8 cellular contexts compared by ENCODE assay signal in genomic region chr11:124920870-124921609, GRCh38.
DNase-seq lines count a peak whose midpoint lies in the region; TF ChIP-seq lines count a peak whose summit lies in the region.

No MANE protein-coding gene starts in this region.

- H3K9me3 ChIP-seq in KOPT-K1 (ENCODE audit: insufficient read depth, low read length, poor library complexity, severe bottlenecking): no peaks in the 10 kb centered on the region
- H3K9me3 ChIP-seq in muscle layer of duodenum (ENCODE audit: control insufficient read depth in 1 of 2, low read length in 2 of 2): no peaks in the 10 kb centered on the region

- H3K36me3 ChIP-seq in KOPT-K1 (ENCODE audit: insufficient read depth, low read length) (no peaks in the 10 kb centered on the region), muscle layer of duodenum (ENCODE audit: control insufficient read depth in 1 of 2, insufficient read depth in 2 of 2, low read length in 2 of 2) (no peaks in the 10 kb centered on the region)

- H3K27me3 ChIP-seq in muscle layer of duodenum (ENCODE audit: low read depth, low read length): no peaks in the 10 kb centered on the region

- peaks cover 0 to 12% of the 10 kb centered on the region in 2 donors for H3K4me1 ChIP-seq in muscle layer of duodenum (ENCODE audit: control insufficient read depth in 1 of 2, insufficient read depth in 2 of 2, low read length in 2 of 2)

- H3K27ac ChIP-seq in KOPT-K1 (ENCODE audit: low read depth, low read length, poor library complexity, severe bottlenecking) (peak overlapping the region; percentile 72), muscle layer of duodenum (ENCODE audit: low read length) (no peak overlapping the region)

- no peak for TF ChIP-seq POLR2A in erythroblast (IDR thresholded peaks at IDR 0.05; ENCODE audit: low read length)

- no peak for TF ChIP-seq CTCF in GM12865 (IDR thresholded peaks at IDR 0.05; ENCODE audit: insufficient read depth, low read depth, low read length, missing control alignments)

- H3K4me3 ChIP-seq in GM12865 (ENCODE audit: low read depth, low read length) (no peak overlapping the region), muscle layer of duodenum (ENCODE audit: low read depth in 1 of 2, low read length in 2 of 2) (peak overlapping the region; percentile 52 to 59)

- DNase-seq in GM12865 (ENCODE audit: low read depth) (peak; percentile 5), erythroblast (lab: John Stamatoyannopoulos, UW) (peak; percentile 75 to 79), DMS 273 treated with DMSO at 0.1 percent for 48 hours (lab: John Stamatoyannopoulos, UW) (no peak)
- DNase-seq in activated CD8-positive, alpha-beta memory T cell treated with anti-CD3 and anti-CD28 coated beads, Interleukin-2, amount 50 U/mL, for 4 hours: peak; percentile 81
- peak; percentile 84 for DNase-seq in stimulated activated CD8-positive, alpha-beta memory T cell treated with anti-CD3 and anti-CD28 coated beads, Interleukin-4, amount 100 ng/mL, for 48 hours
- no peak for DNase-seq in NK-92 treated with Interleukin-12 subunit alpha and Interleukin-12 subunit beta, amount 100 ng/mL, for 24 hours (lab: John Stamatoyannopoulos, UW)

Comparison
In these comparisons a context has a peak if more than half of its experiments do, and no peak if none do; other contexts are left out.
1. DNase-seq: peak in GM12865 (single experiment), activated CD8-positive, alpha-beta memory T cell treated with anti-CD3 and anti-CD28 coated beads, Interleukin-2, amount 50 U/mL, for 4 hours (single experiment), erythroblast (2 of 2) and stimulated activated CD8-positive, alpha-beta memory T cell treated with anti-CD3 and anti-CD28 coated beads, Interleukin-4, amount 100 ng/mL, for 48 hours (single experiment); none in DMS 273 treated with DMSO at 0.1 percent for 48 hours (single experiment) and NK-92 treated with Interleukin-12 subunit alpha and Interleukin-12 subunit beta, amount 100 ng/mL, for 24 hours (single experiment).